Comparison of ENCODE assay signal across 10 cellular contexts in genomic region chr11:95922099-95922498, GRCh38. TPM values are rescaled to one million over a fixed set of nuclear protein-coding genes. Genes with fewer than 3 reads are reported as not detected.
DNase-seq lines count a peak whose midpoint lies in the region; ATAC-seq and TF ChIP-seq lines count a peak whose summit lies in the region.
"Had no signal": no experiment of that assay in that cellular context is flagged by ENCODE, and none has a peak within 500 bp of the region (broad histone marks: within the 10 kb centered on the region; RNA-seq: fewer than 3 reads in every experiment).

No MANE protein-coding gene starts in this region.

- no peak overlapping the region for H4K5ac ChIP-seq in mesendoderm (ENCODE audit: low read length)

- H3K27me3 ChIP-seq in BE2C = no peaks in the 10 kb centered on the region
- H3K27me3 ChIP-seq in HUES64 (ENCODE audit: insufficient read depth, low read length) = no peaks in the 10 kb centered on the region
- no peaks in the 10 kb centered on the region for H3K27me3 ChIP-seq in mesenchymal stem cell (ENCODE audit: control insufficient read depth in 1 of 2, insufficient read depth in 1 of 2, low read length in 2 of 2)
- no peaks in the 10 kb centered on the region for H3K27me3 ChIP-seq in mesendoderm (ENCODE audit: insufficient read depth, low read length, poor library complexity)

- H3K9me3 ChIP-seq in BE2C (no peaks in the 10 kb centered on the region), HUES64 (ENCODE audit: insufficient read depth, low read depth, low read length) (no peaks in the 10 kb centered on the region), mesenchymal stem cell (ENCODE audit: control insufficient read depth, low read length) (no peaks in the 10 kb centered on the region)

- peaks cover 29% of the 10 kb centered on the region for H3K79me2 ChIP-seq in mesendoderm (ENCODE audit: control insufficient read depth, insufficient read depth, low read length)

- H3K4me2 ChIP-seq in mesenchymal stem cell (ENCODE audit: low read length, poor library complexity, severe bottlenecking) (no peak overlapping the region), mesendoderm (ENCODE audit: low read length) (no peak overlapping the region)

- no peak overlapping the region for H2AK5ac ChIP-seq in mesenchymal stem cell (ENCODE audit: low read length, severe bottlenecking)
- no peak overlapping the region for H2AK5ac ChIP-seq in mesendoderm (ENCODE audit: low read length)

- peaks cover 8% of the 10 kb centered on the region for H3K36me3 Mint-ChIP-seq in activated naive CD8-positive, alpha-beta T cell treated with anti-CD3 and anti-CD28 coated beads, Interleukin-2, amount 50 U/mL, for 24 hours (ENCODE audit: low read depth)

- no peak for TF ChIP-seq CTCF in BE2C (IDR thresholded peaks at IDR 0.05; ENCODE audit: low read depth, low read length)

- WGBS in HUES64 = 61% methylated on average over 2 of the region's 2 CpGs
- WGBS in mesenchymal stem cell = 66% methylated on average over 2 of the region's 2 CpGs
- no CpG with 5 or more reads among the region's 2 CpGs for WGBS in mesendoderm (ENCODE audit: extremely low coverage, insufficient coverage, low lambda C conversion rate)

- no peak overlapping the region for H3K4ac ChIP-seq in mesenchymal stem cell (ENCODE audit: low read depth in 1 of 2, low read length in 2 of 2)
- H3K4ac ChIP-seq in mesendoderm (ENCODE audit: low read depth, low read length) = no peak overlapping the region

- no peak for DNase-seq in BE2C
- no peak for DNase-seq in activated naive CD8-positive, alpha-beta T cell treated with anti-CD3 and anti-CD28 coated beads, Interleukin-2, amount 50 U/mL, for 24 hours
- DNase-seq in mesenchymal stem cell = peak; percentile 32
- DNase-seq in NCI-H2107 (lab: John Stamatoyannopoulos, UW) = no peak
- DNase-seq in mesendoderm = no peak
- DNase-seq: cortex of kidney, NCI-H2029 had no signal

- H3K79me1 ChIP-seq in mesenchymal stem cell (replicated peaks; ENCODE audit: low read length, poor library complexity, severe bottlenecking) (peaks cover 11% of the 10 kb centered on the region), mesendoderm (ENCODE audit: low read length) (peaks cover 9% of the 10 kb centered on the region)

- peaks cover 43% of the 10 kb centered on the region for H3K4me1 Mint-ChIP-seq in activated naive CD8-positive, alpha-beta T cell treated with anti-CD3 and anti-CD28 coated beads, Interleukin-2, amount 50 U/mL, for 24 hours

- H3K4me1 ChIP-seq in BE2C = peaks cover 11% of the 10 kb centered on the region
- peaks cover 34% of the 10 kb centered on the region for H3K4me1 ChIP-seq in HUES64 (ENCODE audit: insufficient read depth, low read length)
- H3K4me1 ChIP-seq in mesenchymal stem cell (ENCODE audit: control insufficient read depth, insufficient read depth, low read depth, low read length) = no peaks in the 10 kb centered on the region
- H3K4me1 ChIP-seq in mesendoderm (ENCODE audit: control insufficient read depth, low read depth, low read length) = peaks cover 7% of the 10 kb centered on the region

- peak overlapping the region; percentile 47 for H3K27ac Mint-ChIP-seq in activated naive CD8-positive, alpha-beta T cell treated with anti-CD3 and anti-CD28 coated beads, Interleukin-2, amount 50 U/mL, for 24 hours

- no peak overlapping the region for H2BK120ac ChIP-seq in mesenchymal stem cell (ENCODE audit: low read depth, low read length)
- H2BK120ac ChIP-seq in mesendoderm (ENCODE audit: low read depth, low read length) = no peak overlapping the region

- H2BK5ac ChIP-seq in mesenchymal stem cell (ENCODE audit: low read depth, low read length, poor library complexity, severe bottlenecking) = no peak overlapping the region
- H2BK5ac ChIP-seq in mesendoderm (ENCODE audit: low read length) = no peak overlapping the region

- H4K91ac ChIP-seq in mesenchymal stem cell (ENCODE audit: low read length) = no peak overlapping the region

- H3K14ac ChIP-seq in mesenchymal stem cell (ENCODE audit: low read length in 2 of 2) = no peak overlapping the region

- H3K4me3 ChIP-seq in BE2C (ENCODE audit: low read depth, low read length) (peak overlapping the region; percentile 89; the same call in 1 of the 2 replicates), HUES64 (ENCODE audit: low read length) (peak overlapping the region; percentile 91; the same call in 1 of the 2 replicates), mesenchymal stem cell (ENCODE audit: insufficient read depth in 1 of 2, low read depth in 1 of 2, low read length in 2 of 2) (peak overlapping the region in 1 of 2 experiments; percentile 99), mesendoderm (ENCODE audit: low read length) (no peak overlapping the region)

- no peak overlapping the region for H2BK15ac ChIP-seq in mesenchymal stem cell (ENCODE audit: low read depth, poor library complexity, severe bottlenecking)
- H2BK15ac ChIP-seq in mesendoderm (replicated peaks; ENCODE audit: low read depth) = no peak overlapping the region

- peak overlapping the region; percentile 96 for H3K4me3 Mint-ChIP-seq in activated naive CD8-positive, alpha-beta T cell treated with anti-CD3 and anti-CD28 coated beads, Interleukin-2, amount 50 U/mL, for 24 hours

- H4K8ac ChIP-seq in mesenchymal stem cell (ENCODE audit: low read length) = no peak overlapping the region
- H4K8ac ChIP-seq in mesendoderm (ENCODE audit: low read depth, low read length) = no peak overlapping the region

- H3K36me3 ChIP-seq in BE2C = no peaks in the 10 kb centered on the region
- no peaks in the 10 kb centered on the region for H3K36me3 ChIP-seq in HUES64 (ENCODE audit: insufficient read depth, low read length)
- no peaks in the 10 kb centered on the region for H3K36me3 ChIP-seq in mesenchymal stem cell (ENCODE audit: control insufficient read depth in 1 of 2, insufficient read depth in 2 of 2, low read depth in 1 of 2, low read length in 2 of 2)
- H3K36me3 ChIP-seq in mesendoderm (ENCODE audit: control insufficient read depth, insufficient read depth, low read length) = no peaks in the 10 kb centered on the region

- no peak overlapping the region for H3K18ac ChIP-seq in mesenchymal stem cell (ENCODE audit: low read depth in 1 of 2, low read length in 2 of 2)
- H3K18ac ChIP-seq in mesendoderm (ENCODE audit: low read length) = no peak overlapping the region

- H2BK12ac ChIP-seq in mesenchymal stem cell (ENCODE audit: low read length in 2 of 2) = no peak overlapping the region

- H3K9me3 Mint-ChIP-seq in activated naive CD8-positive, alpha-beta T cell treated with anti-CD3 and anti-CD28 coated beads, Interleukin-2, amount 50 U/mL, for 24 hours = no peaks in the 10 kb centered on the region

- H3K56ac ChIP-seq in mesendoderm (ENCODE audit: low read length) = no peak overlapping the region

- H2AFZ ChIP-seq in mesenchymal stem cell (ENCODE audit: low read depth, low read length) = no peak overlapping the region

- H3K9ac ChIP-seq in HUES64 (ENCODE audit: low read depth, low read length) (no peak overlapping the region), mesenchymal stem cell (ENCODE audit: low read length) (peak overlapping the region; percentile 100), mesendoderm (ENCODE audit: low read length) (no peak overlapping the region)

- H3K23ac ChIP-seq in mesenchymal stem cell (ENCODE audit: low read length in 2 of 2) (no peak overlapping the region), mesendoderm (ENCODE audit: low read length) (no peak overlapping the region)

- H3K27ac ChIP-seq in HUES64 (ENCODE audit: low read depth, low read length) = no peak overlapping the region
- no peak overlapping the region for H3K27ac ChIP-seq in mesenchymal stem cell (ENCODE audit: low read length, poor library complexity, severe bottlenecking)
- no peak overlapping the region for H3K27ac ChIP-seq in mesendoderm (ENCODE audit: low read depth, low read length)

- peaks cover 5% of the 10 kb centered on the region for H3K27me3 Mint-ChIP-seq in activated naive CD8-positive, alpha-beta T cell treated with anti-CD3 and anti-CD28 coated beads, Interleukin-2, amount 50 U/mL, for 24 hours

- no peak for ATAC-seq in activated naive CD8-positive, alpha-beta T cell treated with anti-CD3 and anti-CD28 coated beads, Interleukin-2, amount 50 U/mL, for 24 hours
- ATAC-seq in GM21447 (IDR thresholded peaks at IDR 0.05; ENCODE audit: unreplicated experiment) (no peak), HG03175 (IDR thresholded peaks at IDR 0.05; ENCODE audit: unreplicated experiment) (no peak)

RNA-seq across cellular contexts. Expression of gene MTMR2, which starts 1.8 kb away (rescaled TPM):
- 36.6 TPM for polyA plus RNA-seq in BE2C (2012; ENCODE audit: insufficient read depth, insufficient read length, low read depth)
- 49.2 TPM for polyA plus RNA-seq in HUES64 (2013, experiment 1 of 2)
- 50.3 TPM for polyA plus RNA-seq in HUES64 (2013, experiment 2 of 2)
- polyA plus RNA-seq in mesenchymal stem cell (2013, experiment 1 of 2) = 28.6 TPM
- polyA plus RNA-seq in mesenchymal stem cell (2013, experiment 2 of 2) = 29.2 TPM
- polyA plus RNA-seq in mesendoderm (2013, experiment 1 of 2) = 51.7 TPM
- 51.3 TPM for polyA plus RNA-seq in mesendoderm (2013, experiment 2 of 2)
